ENCODE assay signal across 21 cellular contexts in the genomic region with DNA sequence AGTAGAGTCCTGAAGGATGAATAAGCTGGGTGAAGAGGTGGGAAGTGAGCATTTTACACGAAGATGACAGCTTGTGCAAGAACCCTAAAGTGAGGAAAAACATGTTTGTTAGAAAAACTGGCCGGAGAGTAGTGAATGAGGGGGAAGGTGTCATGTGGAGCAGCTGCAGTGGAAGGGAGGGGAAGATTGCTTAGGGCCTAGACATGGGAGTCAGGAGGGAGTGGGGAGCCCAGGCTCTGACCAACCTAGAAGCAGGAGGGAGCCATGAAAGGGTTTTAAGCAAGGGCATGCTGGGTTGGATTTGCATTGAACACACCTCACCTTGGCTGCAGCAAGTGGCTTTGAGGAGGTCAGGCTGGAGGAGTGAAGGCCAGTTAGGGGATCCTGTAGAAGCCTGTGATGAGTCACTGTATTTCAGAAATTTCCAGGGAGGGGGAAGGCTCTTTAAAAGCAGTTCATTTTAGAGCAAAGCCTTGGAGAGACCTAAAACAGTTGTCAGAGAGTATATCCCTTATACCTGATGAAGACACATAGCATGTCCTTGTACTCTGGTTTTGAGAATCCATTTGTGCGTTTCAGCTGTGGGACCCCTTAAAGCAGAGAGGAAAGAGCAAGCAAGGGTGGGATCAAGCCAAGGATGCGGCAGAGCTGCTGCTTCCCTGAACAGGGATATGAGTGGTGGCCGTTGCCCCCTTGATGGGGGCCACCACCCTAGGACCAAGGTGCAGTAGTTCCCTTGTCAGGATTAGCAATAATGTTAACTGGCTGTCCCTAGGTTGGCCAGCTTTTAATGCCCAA. TPM values are rescaled to one million over a fixed set of nuclear protein-coding genes. Genes with fewer than 3 reads are reported as not detected.
DNase-seq lines count a peak whose midpoint lies in the region; ATAC-seq, FAIRE-seq and TF ChIP-seq lines count a peak whose summit lies in the region.
"Had no signal": no experiment of that assay in that cellular context is flagged by ENCODE, and none has a peak within 500 bp of the region (broad histone marks: within the 10 kb centered on the region; RNA-seq: fewer than 3 reads in every experiment).

No MANE protein-coding gene starts in this region.

- H3K27me3 ChIP-seq in breast epithelium = no peaks in the 10 kb centered on the region
- no peaks in the 10 kb centered on the region for H3K27me3 ChIP-seq in subcutaneous abdominal adipose tissue (ENCODE audit: control insufficient read depth in 5 of 5, insufficient read depth in 4 of 5, low read length in 5 of 5)
- H3K27me3 ChIP-seq: BLaER1 had no signal

- H3K4me1 ChIP-seq in breast epithelium (peaks cover 8% of the 10 kb centered on the region in 2 donors), kidney (ENCODE audit: control insufficient read depth in 1 of 2, insufficient read depth in 1 of 2, low read depth in 1 of 2, low read length in 2 of 2) (peaks cover 0 to 4% of the 10 kb centered on the region in 2 donors), subcutaneous abdominal adipose tissue (ENCODE audit: control insufficient read depth in 5 of 5, insufficient read depth in 5 of 5, low read length in 5 of 5) (peaks cover 11 to 72% (median 62%) of the 10 kb centered on the region in 5 donors)

- no peak overlapping the region for H3K9ac ChIP-seq in kidney (ENCODE audit: low read length in 2 of 2)
- peak overlapping the region in 2 of 5 donors; percentile 47 to 55 for H3K9ac ChIP-seq in subcutaneous abdominal adipose tissue (ENCODE audit: low read length in 5 of 5)
- H3K9ac ChIP-seq: BLaER1 had no signal

- FAIRE-seq in kidney (lab: Jason Lieb, UNC) = no peak
- FAIRE-seq: K562 had no signal

- no peak for ATAC-seq in HG02759 (IDR thresholded peaks at IDR 0.05; ENCODE audit: unreplicated experiment)
- ATAC-seq: esophagus mucosa; K562; natural killer cell; Right ventricle myocardium inferior; stimulated activated naive CD8-positive, alpha-beta T cell treated with anti-CD3 and anti-CD28 coated beads, Interleukin-15, amount 100 ng/mL, for 72 hours had no signal

- H3K36me3 ChIP-seq in breast epithelium (no peaks in the 10 kb centered on the region), kidney (ENCODE audit: control insufficient read depth in 1 of 2, insufficient read depth in 2 of 2, low read length in 2 of 2) (no peaks in the 10 kb centered on the region), subcutaneous abdominal adipose tissue (ENCODE audit: control insufficient read depth in 5 of 5, insufficient read depth in 5 of 5, low read length in 5 of 5) (no peaks in the 10 kb centered on the region)
- H3K36me3 ChIP-seq: BLaER1 had no signal

- H3K4me3 ChIP-seq in breast epithelium (no peak overlapping the region), kidney (ENCODE audit: low read length in 2 of 2) (no peak overlapping the region), subcutaneous abdominal adipose tissue (ENCODE audit: low read depth in 1 of 5, low read length in 5 of 5) (no peak overlapping the region)
- H3K4me3 ChIP-seq: BLaER1, K562, skin epidermis had no signal

- intact Hi-C loops in breast epithelium (cut with DNase I; ENCODE audit: low total_unique reads) (no loop called here), kidney (cut with DNase I) (no loop called here)

- peak; percentile 4 for DNase-seq in activated CD8-positive, alpha-beta memory T cell treated with anti-CD3 and anti-CD28 coated beads for 24 hours
- no peak for DNase-seq in activated CD8-positive, alpha-beta memory T cell treated with anti-CD3 and anti-CD28 coated beads, Interleukin-2, amount 50 U/mL, for 4 hours
- DNase-seq in breast epithelium (ENCODE audit: low spot score in 2 of 2) (no peak), kidney (peak; percentile 4), MV-4-11 (lab: John Stamatoyannopoulos, UW) (no peak), AG08396 (ENCODE audit: low spot score) (no peak)
- DNase-seq: activated CD4-positive, alpha-beta T cell treated with anti-CD3 and anti-CD28 coated beads, Interleukin-2, amount 50 U/mL, for 48 hours; activated naive CD4-positive, alpha-beta T cell treated with anti-CD3 and anti-CD28 coated beads for 36 hours; activated T-cell treated with anti-CD3 and anti-CD28 coated beads, Interleukin-2, amount 50 U/mL, for 24 hours; GF-D8; natural killer cell; NCI-H2029 treated with DMSO at 0.1 percent for 48 hours; NCI-H524 treated with DMSO at 0.1 percent for 48 hours; stimulated activated naive CD8-positive, alpha-beta T cell treated with anti-CD3 and anti-CD28 coated beads, Interleukin-15, amount 100 ng/mL, for 72 hours had no signal

- TF ChIP-seq CTCF in breast epithelium (IDR thresholded peaks at IDR 0.05) (no peak), kidney (IDR thresholded peaks at IDR 0.05; ENCODE audit: borderline replicate concordance, extremely low read depth, insufficient read depth) (no peak)

- H3K27ac ChIP-seq in breast epithelium = peak overlapping the region; percentile 31 to 68
- no peak overlapping the region for H3K27ac ChIP-seq in kidney (ENCODE audit: low read depth in 2 of 2, low read length in 2 of 2)
- peak overlapping the region; percentile 84 for H3K27ac ChIP-seq in subcutaneous abdominal adipose tissue (ENCODE audit: low read depth, low read length)
- H3K27ac ChIP-seq: BLaER1 had no signal

- TF ChIP-seq POLR2A in breast epithelium (IDR thresholded peaks at IDR 0.05) = no peak

- H3K9me3 ChIP-seq in breast epithelium = no peaks in the 10 kb centered on the region
- no peaks in the 10 kb centered on the region for H3K9me3 ChIP-seq in kidney (ENCODE audit: control insufficient read depth in 1 of 2, low read length in 2 of 2)
- H3K9me3 ChIP-seq in subcutaneous abdominal adipose tissue (ENCODE audit: control insufficient read depth in 5 of 5, low read length in 5 of 5) = peaks cover 0 to 5% (median 0%) of the 10 kb centered on the region in 5 donors

RNA-seq across cellular contexts. Expression of a gene that starts 45.4 kb away (rescaled TPM):
- 10 to 100 TPM; 30.9 to 61.8 (median 51.8) TPM for total RNA-seq in breast epithelium
- total RNA-seq in kidney = 12.4 TPM
- polyA plus RNA-seq in kidney (ENCODE audit: insufficient read depth, low read depth, low replicate concordance) = 4.3 TPM
- total RNA-seq: activated naive CD4-positive, alpha-beta T cell treated with anti-CD3 and anti-CD28 coated beads for 36 hours; K562; natural killer cell had no signal
- polyA plus RNA-seq: K562 had no signal

Comparison
In these comparisons a context has a peak if more than half of its experiments do, and no peak if none do; other contexts are left out.
1. DNase-seq: peak in activated CD8-positive, alpha-beta memory T cell treated with anti-CD3 and anti-CD28 coated beads for 24 hours (single experiment) and kidney (single experiment); none in activated CD8-positive, alpha-beta memory T cell treated with anti-CD3 and anti-CD28 coated beads, Interleukin-2, amount 50 U/mL, for 4 hours (single experiment), breast epithelium (0 of 2), MV-4-11 (single experiment) and AG08396 (single experiment).
2. H3K27ac ChIP-seq: peak in breast epithelium (2 of 2) and subcutaneous abdominal adipose tissue (single experiment); none in kidney (0 of 2).